In genomic region chr9:127690735-127691134, GRCh38 we compare ENCODE assay signal across 19 cellular contexts. TPM values are rescaled to one million over a fixed set of nuclear protein-coding genes. Genes with fewer than 3 reads are reported as not detected.
A peak's percentile ranks its signal among the peaks of the same experiment; 100 is the strongest.
DNase-seq lines count a peak whose midpoint lies in the region; ATAC-seq and TF ChIP-seq lines count a peak whose summit lies in the region.
"Had no signal": no experiment of that assay in that cellular context is flagged by ENCODE, and none has a peak within 500 bp of the region (broad histone marks: within the 10 kb centered on the region; RNA-seq: fewer than 3 reads in every experiment).

No MANE protein-coding gene starts in this region.

- peaks cover 3% of the 10 kb centered on the region for H3K4me1 Mint-ChIP-seq in endothelial cell (ENCODE audit: unreplicated experiment)
- no peaks in the 10 kb centered on the region for H3K4me1 Mint-ChIP-seq in activated naive CD8-positive, alpha-beta T cell treated with anti-CD3 and anti-CD28 coated beads, Interleukin-2, amount 50 U/mL, for 24 hours
- H3K4me1 Mint-ChIP-seq: B cell had no signal

- TF ChIP-seq CTCF in endothelial cell (IDR thresholded peaks at IDR 0.05; ENCODE audit: unreplicated experiment) (no peak), right atrium auricular region (IDR thresholded peaks at IDR 0.05) (no peak)

- H3K27me3 ChIP-seq in right atrium auricular region = no peaks in the 10 kb centered on the region
- H3K27me3 ChIP-seq: BLaER1 treated with 17β-estradiol and CSF1 and Interleukin-3, amounts not matched to agents 10 nM and 100 nM had no signal

- H3K27me3 Mint-ChIP-seq in endothelial cell (ENCODE audit: unreplicated experiment) = peaks cover 12% of the 10 kb centered on the region
- H3K27me3 Mint-ChIP-seq in activated naive CD8-positive, alpha-beta T cell treated with anti-CD3 and anti-CD28 coated beads, Interleukin-2, amount 50 U/mL, for 24 hours = no peaks in the 10 kb centered on the region
- H3K27me3 Mint-ChIP-seq: B cell; CD4-positive, alpha-beta T cell had no signal

- peaks cover 65% of the 10 kb centered on the region for H3K36me3 Mint-ChIP-seq in endothelial cell (ENCODE audit: low read depth, unreplicated experiment)
- peaks cover 1% of the 10 kb centered on the region for H3K36me3 Mint-ChIP-seq in activated naive CD8-positive, alpha-beta T cell treated with anti-CD3 and anti-CD28 coated beads, Interleukin-2, amount 50 U/mL, for 24 hours (ENCODE audit: low read depth)

- H3K36me3 ChIP-seq in right atrium auricular region = peaks cover 25% of the 10 kb centered on the region

- H3K9me3 ChIP-seq in right atrium auricular region = no peaks in the 10 kb centered on the region
- H3K9me3 ChIP-seq: A549, Caco-2 had no signal

- no peak overlapping the region for H3K27ac Mint-ChIP-seq in endothelial cell (ENCODE audit: unreplicated experiment)
- no peak overlapping the region for H3K27ac Mint-ChIP-seq in activated naive CD8-positive, alpha-beta T cell treated with anti-CD3 and anti-CD28 coated beads, Interleukin-2, amount 50 U/mL, for 24 hours
- H3K27ac Mint-ChIP-seq: B cell; CD4-positive, alpha-beta T cell; CD8-positive, alpha-beta T cell had no signal

- peak overlapping the region; percentile 65 for H3K4me3 Mint-ChIP-seq in endothelial cell (ENCODE audit: unreplicated experiment)
- H3K4me3 Mint-ChIP-seq in activated naive CD8-positive, alpha-beta T cell treated with anti-CD3 and anti-CD28 coated beads, Interleukin-2, amount 50 U/mL, for 24 hours = no peak overlapping the region
- H3K4me3 Mint-ChIP-seq: B cell; CD4-positive, alpha-beta T cell; CD8-positive, alpha-beta T cell had no signal

- H3K9me3 Mint-ChIP-seq in endothelial cell (ENCODE audit: unreplicated experiment) = no peaks in the 10 kb centered on the region
- no peaks in the 10 kb centered on the region for H3K9me3 Mint-ChIP-seq in activated naive CD8-positive, alpha-beta T cell treated with anti-CD3 and anti-CD28 coated beads, Interleukin-2, amount 50 U/mL, for 24 hours
- H3K9me3 Mint-ChIP-seq: CD4-positive, alpha-beta T cell; CD8-positive, alpha-beta T cell had no signal

- H3K4me1 ChIP-seq in right atrium auricular region = no peaks in the 10 kb centered on the region
- H3K4me1 ChIP-seq: A549; BLaER1 treated with 17β-estradiol and CSF1 and Interleukin-3, amounts not matched to agents 10 nM and 100 nM had no signal

- no peak for ATAC-seq in activated naive CD8-positive, alpha-beta T cell treated with anti-CD3 and anti-CD28 coated beads, Interleukin-2, amount 50 U/mL, for 24 hours
- ATAC-seq: A549; CD8-positive, alpha-beta T cell had no signal

- H3K4me3 ChIP-seq in right atrium auricular region = no peak overlapping the region
- H3K4me3 ChIP-seq: A549; BLaER1 treated with 17β-estradiol and CSF1 and Interleukin-3, amounts not matched to agents 10 nM and 100 nM had no signal

- DNase-seq in endothelial cell (ENCODE audit: low spot score) = no peak
- DNase-seq in HUDEP-2 (lab: John Stamatoyannopoulos, UW; ENCODE audit: unreplicated experiment in 76 of 76) = no peak
- DNase-seq in activated naive CD8-positive, alpha-beta T cell treated with anti-CD3 and anti-CD28 coated beads, Interleukin-2, amount 50 U/mL, for 24 hours = no peak
- DNase-seq in right atrium auricular region (ENCODE audit: low spot score) = no peak
- DNase-seq: AML-193; Caco-2; Calu3; CD4-positive, alpha-beta T cell; CD8-positive, alpha-beta T cell; DMS79 treated with DMSO at 0.1 percent for 48 hours; GF-D8 had no signal

- H3K27ac ChIP-seq in angular gyrus (ENCODE audit: low read depth, low read length) (peak overlapping the region; percentile 31), cingulate gyrus (ENCODE audit: low read depth, low read length) (peak overlapping the region; percentile 57), right atrium auricular region (no peak overlapping the region)
- H3K27ac ChIP-seq: 22Rv1; A549; BLaER1 treated with 17β-estradiol and CSF1 and Interleukin-3, amounts not matched to agents 10 nM and 100 nM; C4-2B had no signal

RNA-seq across cellular contexts. Expression of gene CFAP157, which starts 16.1 kb away (rescaled TPM):
- total RNA-seq in endothelial cell (ENCODE audit: unreplicated experiment) (0.85 TPM), right atrium auricular region (not detected)
- total RNA-seq: A172, B cell, Caco-2 had no signal

RNA-seq across cellular contexts. Expression of gene PTRH1, which starts 24.7 kb away (rescaled TPM):
- 15.3 TPM for total RNA-seq in endothelial cell (ENCODE audit: unreplicated experiment)
- total RNA-seq in right atrium auricular region = 10 to 100 TPM; 16.5 to 16.7 TPM

RNA-seq across cellular contexts. Expression of gene TTC16, which starts 25.1 kb away (rescaled TPM):
- 0.08 TPM for total RNA-seq in endothelial cell (ENCODE audit: unreplicated experiment)
- under 1 TPM; 0.11 to 0.16 TPM for total RNA-seq in right atrium auricular region
- total RNA-seq: B cell, Caco-2, Calu3 had no signal

RNA-seq across cellular contexts. Expression of gene TOR2A, which starts 44.4 kb away (rescaled TPM):
- 29.1 TPM for total RNA-seq in endothelial cell (ENCODE audit: unreplicated experiment)
- 1 to 10 TPM; 3.9 to 7.0 TPM for total RNA-seq in right atrium auricular region

Comparison
In these comparisons a context has a peak if more than half of its experiments do, and no peak if none do; other contexts are left out.
1. H3K27ac ChIP-seq: peak in angular gyrus (single experiment) and cingulate gyrus (single experiment); none in right atrium auricular region (0 of 2).